In genomic region chr4:149531861-149532260, GRCh38 we compare ENCODE assay signal across 18 cellular contexts.
DNase-seq lines count a peak whose midpoint lies in the region; ATAC-seq, FAIRE-seq and TF ChIP-seq lines count a peak whose summit lies in the region.
"Had no signal": no experiment of that assay in that cellular context is flagged by ENCODE, and none has a peak within 500 bp of the region (broad histone marks: within the 10 kb centered on the region; RNA-seq: fewer than 3 reads in every experiment).

No MANE protein-coding gene starts in this region.

- no peaks in the 10 kb centered on the region for H3K36me3 Mint-ChIP-seq in astrocyte (ENCODE audit: low read depth, unreplicated experiment)

- FAIRE-seq in astrocyte (lab: Jason Lieb, UNC) (no peak), urothelium cell line (lab: Jason Lieb, UNC) (no peak)
- FAIRE-seq: TTC549 had no signal

- ATAC-seq in aorta (ENCODE audit: low FRiP score), result no peak
- ATAC-seq: activated T-cell treated with anti-CD3 and anti-CD28 coated beads, Interleukin-2, amount 50 U/mL, for 72 hours; Panc1; stimulated activated naive CD8-positive, alpha-beta T cell treated with anti-CD3 and anti-CD28 coated beads, Interleukin-15, Interleukin-2, amounts not matched to agents 100 U/mL and 50 U/mL, for 24 hours had no signal

- no peaks in the 10 kb centered on the region for H3K4me1 Mint-ChIP-seq in astrocyte (ENCODE audit: low read depth, unreplicated experiment)

- H3K9ac ChIP-seq in astrocyte (ENCODE audit: low read length), result no peak overlapping the region

- H3K27me3 ChIP-seq in astrocyte (ENCODE audit: insufficient read depth, low read length) (no peaks in the 10 kb centered on the region), hepatocyte (no peaks in the 10 kb centered on the region), aorta (ENCODE audit: control insufficient read depth in 1 of 2, insufficient read depth in 2 of 2, low read length in 1 of 2) (no peaks in the 10 kb centered on the region), esophagus squamous epithelium (no peaks in the 10 kb centered on the region)
- H3K27me3 ChIP-seq: colonic mucosa had no signal

- H3K27ac ChIP-seq in astrocyte (ENCODE audit: low read depth, low read length), result no peak overlapping the region
- no peak overlapping the region for H3K27ac ChIP-seq in hepatocyte
- no peak overlapping the region for H3K27ac ChIP-seq in aorta (ENCODE audit: low read depth in 1 of 2, low read length in 2 of 2)
- H3K27ac ChIP-seq in esophagus squamous epithelium, result no peak overlapping the region
- H3K27ac ChIP-seq: colonic mucosa had no signal

- H3K9me3 ChIP-seq in astrocyte (ENCODE audit: insufficient read depth, low read depth, low read length), result no peaks in the 10 kb centered on the region
- no peaks in the 10 kb centered on the region for H3K9me3 ChIP-seq in hepatocyte (ENCODE audit: low read depth)
- peaks cover 4% of the 10 kb centered on the region for H3K9me3 ChIP-seq in aorta (ENCODE audit: control insufficient read depth, low read length)
- no peaks in the 10 kb centered on the region for H3K9me3 ChIP-seq in esophagus squamous epithelium
- H3K9me3 ChIP-seq: colonic mucosa had no signal

- H3K9me2 ChIP-seq in hepatocyte (replicated peaks; ENCODE audit: insufficient read depth), result no peaks in the 10 kb centered on the region

- intact Hi-C loops in aorta (cut with DNase I) (no loop called here), esophagus squamous epithelium (cut with DNase I) (no loop called here)

- no peak for TF ChIP-seq CTCF in astrocyte (IDR thresholded peaks at IDR 0.05; ENCODE audit: insufficient read depth, low read depth, low read length)
- no peak for TF ChIP-seq CTCF in hepatocyte (IDR thresholded peaks at IDR 0.05; ENCODE audit: poor library complexity)
- TF ChIP-seq CTCF in esophagus squamous epithelium (IDR thresholded peaks at IDR 0.05), result no peak

- no peak for TF ChIP-seq POLR2A in esophagus squamous epithelium (IDR thresholded peaks at IDR 0.05)

- no peak overlapping the region for H2AFZ ChIP-seq in astrocyte (ENCODE audit: low read depth, low read length)
- no peak overlapping the region for H2AFZ ChIP-seq in hepatocyte

- H3K36me3 ChIP-seq in astrocyte (ENCODE audit: insufficient read depth, low read length) (no peaks in the 10 kb centered on the region), hepatocyte (replicated peaks; ENCODE audit: insufficient read depth, low read depth) (no peaks in the 10 kb centered on the region), aorta (ENCODE audit: control insufficient read depth in 1 of 2, insufficient read depth in 2 of 2, low read length in 1 of 2) (no peaks in the 10 kb centered on the region), esophagus squamous epithelium (no peaks in the 10 kb centered on the region)
- H3K36me3 ChIP-seq: colonic mucosa had no signal

- no peak overlapping the region for H3K27ac Mint-ChIP-seq in astrocyte (ENCODE audit: unreplicated experiment)
- H3K27ac Mint-ChIP-seq: activated T-cell treated with anti-CD3 and anti-CD28 coated beads, Interleukin-2, amount 50 U/mL, for 72 hours; HFFc6 had no signal

- no peak overlapping the region for H3K4me3 ChIP-seq in astrocyte (ENCODE audit: insufficient read depth, low read depth, low read length)
- no peak overlapping the region for H3K4me3 ChIP-seq in hepatocyte
- H3K4me3 ChIP-seq in aorta (ENCODE audit: low read length in 2 of 2), result no peak overlapping the region
- no peak overlapping the region for H3K4me3 ChIP-seq in esophagus squamous epithelium
- H3K4me3 ChIP-seq: colonic mucosa had no signal

- H4K20me1 ChIP-seq in astrocyte (ENCODE audit: insufficient read depth, low read length) (no peaks in the 10 kb centered on the region), hepatocyte (ENCODE audit: insufficient read depth, poor library complexity, severe bottlenecking) (no peaks in the 10 kb centered on the region)

- H3K9me3 Mint-ChIP-seq in astrocyte (ENCODE audit: unreplicated experiment), result peaks cover 2% of the 10 kb centered on the region

- DNase-seq in AG08395 (ENCODE audit: low spot score), result peak; percentile 2
- peak; percentile 68 for DNase-seq in LHCN-M2 (ENCODE audit: low read depth)
- DNase-seq in astrocyte (ENCODE audit: low read depth), result peak; percentile 42
- DNase-seq in hepatocyte (ENCODE audit: low spot score), result peak; percentile 21
- no peak for DNase-seq in cerebellar cortex (ENCODE audit: low spot score)
- DNase-seq in aorta, result no peak
- DNase-seq in urothelium cell line (ENCODE audit: low spot score), result no peak
- no peak for DNase-seq in esophagus squamous epithelium (lab: John Stamatoyannopoulos, UW)
- DNase-seq: activated T-cell treated with anti-CD3 and anti-CD28 coated beads, Interleukin-2, amount 50 U/mL, for 72 hours; colonic mucosa; HFFc6; hypothalamus; KBM-7; NCI-H1694; stimulated activated CD4-positive, alpha-beta T cell treated with anti-CD3 and anti-CD28 coated beads, Interleukin-12 subunit alpha, Interleukin-12 subunit beta, amount 100 ng/mL, for 4 hours; stimulated activated naive CD8-positive, alpha-beta T cell treated with anti-CD3 and anti-CD28 coated beads, Interleukin-15, Interleukin-2, amounts not matched to agents 100 U/mL and 50 U/mL, for 24 hours had no signal

- H3K4me1 ChIP-seq in astrocyte (ENCODE audit: insufficient read depth, low read length) (no peaks in the 10 kb centered on the region), hepatocyte (ENCODE audit: insufficient read depth) (no peaks in the 10 kb centered on the region), aorta (ENCODE audit: control insufficient read depth in 1 of 2, insufficient read depth in 2 of 2, low read length in 2 of 2) (no peaks in the 10 kb centered on the region), esophagus squamous epithelium (peaks cover 0 to 19% (median 6%) of the 10 kb centered on the region in 3 donors)
- H3K4me1 ChIP-seq: colonic mucosa had no signal

- H3K4me2 ChIP-seq in astrocyte (ENCODE audit: low read length) (no peak overlapping the region), hepatocyte (no peak overlapping the region)

- 30% methylated on average over 3 of the region's 3 CpGs for WGBS in hepatocyte (ENCODE audit: low lambda C conversion rate, missing lambda C conversion rate)
- 50 to 55% methylated on average over 3 of the region's 3 CpGs for WGBS in aorta, 2 donors
- WGBS in esophagus squamous epithelium, 2 donors, result 22 to 29% methylated on average over 3 of the region's 3 CpGs

- H3K79me2 ChIP-seq in astrocyte (ENCODE audit: insufficient read depth, low read length) (no peaks in the 10 kb centered on the region), hepatocyte (no peaks in the 10 kb centered on the region)

- H3K4me3 Mint-ChIP-seq in astrocyte (ENCODE audit: unreplicated experiment), result no peak overlapping the region
- H3K4me3 Mint-ChIP-seq: activated T-cell treated with anti-CD3 and anti-CD28 coated beads, Interleukin-2, amount 50 U/mL, for 72 hours; HFFc6 had no signal

- no peaks in the 10 kb centered on the region for H3K27me3 Mint-ChIP-seq in astrocyte (ENCODE audit: low read depth, unreplicated experiment)

Comparison
In these comparisons a context has a peak if more than half of its experiments do, and no peak if none do; other contexts are left out.
1. DNase-seq: peak in AG08395 (single experiment), LHCN-M2 (single experiment), astrocyte (single experiment) and hepatocyte (single experiment); none in cerebellar cortex (single experiment), aorta (0 of 2), urothelium cell line (single experiment) and esophagus squamous epithelium (single experiment).